Comparison of ENCODE assay signal across 19 cellular contexts in the genomic region with DNA sequence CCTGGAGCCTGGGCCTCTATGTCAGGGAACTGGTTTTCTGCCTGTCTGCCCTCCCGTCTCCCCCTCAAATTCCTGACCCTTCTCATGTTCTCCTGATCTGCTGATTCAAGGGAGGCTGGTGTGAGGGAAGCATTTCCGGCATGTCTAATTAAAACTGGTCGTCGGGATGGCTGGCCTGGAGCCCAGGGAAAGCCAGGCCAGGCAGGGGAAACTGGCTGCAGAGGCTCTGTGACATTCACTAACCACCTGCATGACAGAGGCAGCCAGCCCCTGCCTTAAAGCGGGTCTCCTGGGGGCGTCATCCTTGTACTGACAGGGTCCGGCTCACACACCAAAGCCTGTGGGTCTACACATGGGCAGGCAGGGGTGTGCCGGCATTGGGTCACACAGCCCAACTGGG. TPM values are rescaled to one million over a fixed set of nuclear protein-coding genes. Genes with fewer than 3 reads are reported as not detected.
DNase-seq lines count a peak whose midpoint lies in the region; ATAC-seq, FAIRE-seq and TF ChIP-seq lines count a peak whose summit lies in the region.
"Had no signal": no experiment of that assay in that cellular context is flagged by ENCODE, and none has a peak within 500 bp of the region (broad histone marks: within the 10 kb centered on the region; RNA-seq: fewer than 3 reads in every experiment).

No MANE protein-coding gene starts in this region.

- intact Hi-C loops in Right ventricle myocardium inferior (cut with DNase I) (no loop called here), cardiac septum (cut with DNase I) (loop anchor here (2.0 kb wide), 1 partner anchor 21 kb away; no protein-coding TSS in a partner anchor)
- intact Hi-C loops in naive thymus-derived CD4-positive, alpha-beta T cell (cut with micrococcal nuclease) = no loop called here

- no peaks in the 10 kb centered on the region for H3K36me3 ChIP-seq in naive thymus-derived CD4-positive, alpha-beta T cell (ENCODE audit: control insufficient read depth in 2 of 3, insufficient read depth in 3 of 3, low read length in 3 of 3)
- H3K36me3 ChIP-seq: ovary, thyroid gland had no signal

- no peaks in the 10 kb centered on the region for H3K27me3 Mint-ChIP-seq in brain
- no peaks in the 10 kb centered on the region for H3K27me3 Mint-ChIP-seq in mesothelial cell of epicardium (ENCODE audit: low read depth)
- H3K27me3 Mint-ChIP-seq in naive thymus-derived CD4-positive, alpha-beta T cell = peaks cover 0 to 4% (median 0%) of the 10 kb centered on the region in 5 donors
- H3K27me3 Mint-ChIP-seq: activated naive CD4-positive, alpha-beta T cell treated with anti-CD3 and anti-CD28 coated beads, Interleukin-2, amount 10 ng/mL, durations not matched to agents 7 days and 5 days had no signal

- H3K4me3 ChIP-seq in naive thymus-derived CD4-positive, alpha-beta T cell (ENCODE audit: low read length) = no peak overlapping the region
- H3K4me3 ChIP-seq: mucosa of descending colon, ovary, thyroid gland had no signal

- H3K9me3 Mint-ChIP-seq in brain (peaks cover 0 to 10% (median 0%) of the 10 kb centered on the region in 5 experiments), mesothelial cell of epicardium (no peaks in the 10 kb centered on the region)
- H3K9me3 Mint-ChIP-seq in naive thymus-derived CD4-positive, alpha-beta T cell = no peaks in the 10 kb centered on the region
- H3K9me3 Mint-ChIP-seq: activated naive CD4-positive, alpha-beta T cell treated with anti-CD3 and anti-CD28 coated beads, Interleukin-2, amount 10 ng/mL, durations not matched to agents 7 days and 5 days; CD14-positive monocyte had no signal

- H3K27me3 ChIP-seq in naive thymus-derived CD4-positive, alpha-beta T cell (ENCODE audit: control insufficient read depth in 2 of 2, insufficient read depth in 2 of 2, low read length in 2 of 2) = no peaks in the 10 kb centered on the region
- H3K27me3 ChIP-seq: ovary, thyroid gland had no signal

- no peak overlapping the region for H3K27ac ChIP-seq in naive thymus-derived CD4-positive, alpha-beta T cell (ENCODE audit: low read depth, low read length)
- H3K27ac ChIP-seq: ovary, thyroid gland had no signal

- peak; percentile 64 for ATAC-seq in Right ventricle myocardium inferior
- ATAC-seq in naive thymus-derived CD4-positive, alpha-beta T cell = no peak
- ATAC-seq: HepG2, mucosa of descending colon had no signal

- H3K4me3 Mint-ChIP-seq in brain (no peak overlapping the region), mesothelial cell of epicardium (no peak overlapping the region)
- H3K4me3 Mint-ChIP-seq in naive thymus-derived CD4-positive, alpha-beta T cell = no peak overlapping the region
- H3K4me3 Mint-ChIP-seq: activated naive CD4-positive, alpha-beta T cell treated with anti-CD3 and anti-CD28 coated beads, Interleukin-2, amount 10 ng/mL, durations not matched to agents 7 days and 5 days; CD14-positive monocyte had no signal

- no peaks in the 10 kb centered on the region for H3K9me3 ChIP-seq in naive thymus-derived CD4-positive, alpha-beta T cell (ENCODE audit: control insufficient read depth in 2 of 3, low read length in 3 of 3)
- H3K9me3 ChIP-seq: mucosa of descending colon, ovary, thyroid gland had no signal

- H3K36me3 Mint-ChIP-seq in brain (peaks cover 9% of the 10 kb centered on the region), mesothelial cell of epicardium (no peaks in the 10 kb centered on the region)
- H3K36me3 Mint-ChIP-seq in naive thymus-derived CD4-positive, alpha-beta T cell = no peaks in the 10 kb centered on the region
- H3K36me3 Mint-ChIP-seq: activated naive CD4-positive, alpha-beta T cell treated with anti-CD3 and anti-CD28 coated beads, Interleukin-2, amount 10 ng/mL, durations not matched to agents 7 days and 5 days; CD14-positive monocyte had no signal

- TF ChIP-seq CTCF in brain (conservative IDR thresholded peaks at IDR 0.05) (no peak), mesothelial cell of epicardium (IDR thresholded peaks at IDR 0.05; ENCODE audit: unreplicated experiment) (no peak)

- no peak for FAIRE-seq in urothelium cell line (lab: Jason Lieb, UNC)
- FAIRE-seq: HepG2 had no signal

- H3K4me1 Mint-ChIP-seq in brain (peaks cover 31% of the 10 kb centered on the region), mesothelial cell of epicardium (peaks cover 31% of the 10 kb centered on the region)
- peaks cover 0 to 3% (median 0%) of the 10 kb centered on the region in 7 donors for H3K4me1 Mint-ChIP-seq in naive thymus-derived CD4-positive, alpha-beta T cell
- H3K4me1 Mint-ChIP-seq: activated naive CD4-positive, alpha-beta T cell treated with anti-CD3 and anti-CD28 coated beads, Interleukin-2, amount 10 ng/mL, durations not matched to agents 7 days and 5 days; CD14-positive monocyte had no signal

- CTCF ChIA-PET in naive thymus-derived CD4-positive, alpha-beta T cell (lab: Charles Lee) = no interaction called here

- no peaks in the 10 kb centered on the region for H3K4me1 ChIP-seq in naive thymus-derived CD4-positive, alpha-beta T cell (ENCODE audit: control insufficient read depth in 2 of 2, insufficient read depth in 2 of 2, low read length in 2 of 2)

- H3K27ac Mint-ChIP-seq in brain (peak overlapping the region in 4 of 5 experiments; percentile 28 to 88 (median 48)), mesothelial cell of epicardium (peak overlapping the region; percentile 78)
- no peak overlapping the region for H3K27ac Mint-ChIP-seq in naive thymus-derived CD4-positive, alpha-beta T cell
- H3K27ac Mint-ChIP-seq: activated naive CD4-positive, alpha-beta T cell treated with anti-CD3 and anti-CD28 coated beads, Interleukin-2, amount 10 ng/mL, durations not matched to agents 7 days and 5 days had no signal

- DNase-seq in Right ventricle myocardium inferior (ENCODE audit: missing footprints) (peak; percentile 72), cardiac septum (ENCODE audit: low spot score) (no peak), mesothelial cell of epicardium (ENCODE audit: low spot score in 2 of 2, unreplicated experiment in 2 of 2) (peak in 1 of 2 experiments; percentile 57), urothelium cell line (ENCODE audit: low spot score) (peak; percentile 40), NCI-H446 treated with DMSO at 0.1 percent for 48 hours (lab: John Stamatoyannopoulos, UW) (no peak)
- DNase-seq in NK-92 treated with Interleukin-12 subunit alpha and Interleukin-12 subunit beta, amount 100 ng/mL, for 24 hours (lab: John Stamatoyannopoulos, UW) = no peak
- DNase-seq in naive thymus-derived CD4-positive, alpha-beta T cell = no peak
- DNase-seq: 8988T; activated CD4-positive, alpha-beta T cell treated with anti-CD3 and anti-CD28 coated beads, Interleukin-2, amount 50 U/mL, for 1 hour; activated naive CD4-positive, alpha-beta T cell treated with anti-CD3 and anti-CD28 coated beads, Interleukin-2, amount 10 ng/mL, durations not matched to agents 7 days and 5 days; activated T-cell treated with anti-CD3 and anti-CD28 coated beads for 4 hours; foreskin melanocyte; mucosa of descending colon; ovary; T-helper 1 cell; thyroid gland had no signal

- POLR2A ChIA-PET in naive thymus-derived CD4-positive, alpha-beta T cell (lab: Charles Lee) = no interaction called here

RNA-seq across cellular contexts. Expression of gene ABLIM2, which starts 35.2 kb away (rescaled TPM):
- 24.9 TPM for total RNA-seq in Right ventricle myocardium inferior
- 22.6 TPM for total RNA-seq in cardiac septum
- 33.5 TPM for polyA plus RNA-seq in brain (ENCODE audit: insufficient read depth, low read depth, low replicate concordance)
- 2.7 to 3.5 TPM (median 3.1 TPM) in 3 replicates for total RNA-seq in mesothelial cell of epicardium
- total RNA-seq in naive thymus-derived CD4-positive, alpha-beta T cell = 1 to 10 TPM in 4 of 5 experiments, under 1 TPM in 1; 0.22 to 4.9 (median 3.1) TPM
- 1 to 10 TPM in 1 of 2 donors, under 1 TPM in 1; 0.99 to 5.8 TPM for polyA plus RNA-seq in naive thymus-derived CD4-positive, alpha-beta T cell
- polyA plus RNA-seq: CD14-positive monocyte had no signal

Comparison
In these comparisons a context has a peak if more than half of its experiments do, and no peak if none do; other contexts are left out.
1. DNase-seq: peak in Right ventricle myocardium inferior (single experiment) and urothelium cell line (single experiment); none in cardiac septum (single experiment), NK-92 treated with Interleukin-12 subunit alpha and Interleukin-12 subunit beta, amount 100 ng/mL, for 24 hours (single experiment), naive thymus-derived CD4-positive, alpha-beta T cell (0 of 9) and NCI-H446 treated with DMSO at 0.1 percent for 48 hours (single experiment).
2. H3K27ac Mint-ChIP-seq: peak in brain (4 of 5) and mesothelial cell of epicardium (single experiment); none in naive thymus-derived CD4-positive, alpha-beta T cell (0 of 9).